7 cellular contexts compared by ENCODE assay signal in genomic region chr11:11817957-11818356, GRCh38.
"Had no signal": no experiment of that assay in that cellular context is flagged by ENCODE, and none has a peak within 500 bp of the region (broad histone marks: within the 10 kb centered on the region; RNA-seq: fewer than 3 reads in every experiment).

No MANE protein-coding gene starts in this region.

- H3K27ac Mint-ChIP-seq: GM23338, H9 had no signal

- H3K4me1 Mint-ChIP-seq: GM23338, H9 had no signal

- H2AFZ ChIP-seq: GM23338 had no signal

- H3K4me3 Mint-ChIP-seq: GM23338, H9 had no signal

- FAIRE-seq: H1, H54, HTR-8/SVneo had no signal

- ATAC-seq: GM23338 had no signal

- H3K4me2 ChIP-seq: GM23338 had no signal

- DNase-seq: H9, HCEC 1CT, KBM-7 had no signal

- H3K4me3 ChIP-seq: GM23338 had no signal

- H3K9me3 Mint-ChIP-seq: GM23338, H9 had no signal
